Comparison of ENCODE assay signal across 9 cellular contexts in the genomic region with DNA sequence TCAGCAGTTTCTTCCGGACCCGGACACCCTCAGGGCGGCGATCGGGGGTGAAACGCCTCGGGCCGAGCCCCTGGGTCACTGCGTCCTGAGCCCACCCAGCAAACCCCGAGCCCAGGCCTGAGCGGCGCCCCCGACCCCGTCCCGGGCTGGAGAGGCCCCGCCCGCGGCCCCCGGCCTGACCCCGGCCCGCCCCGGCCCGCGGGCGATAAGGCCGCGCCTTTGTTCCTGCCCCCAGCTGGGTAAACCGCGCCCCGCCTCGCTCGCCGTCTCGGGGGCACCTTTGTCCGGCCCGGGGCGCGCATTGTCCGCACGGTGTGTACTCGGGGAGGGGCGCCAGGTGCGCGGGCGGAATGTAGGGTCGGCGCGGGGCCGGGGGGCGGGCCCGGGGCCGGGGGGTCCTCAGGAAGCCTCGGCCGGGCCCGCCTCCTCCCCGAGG. TPM values are rescaled to one million over a fixed set of nuclear protein-coding genes. Genes with fewer than 3 reads are reported as not detected.
A peak's percentile ranks its signal among the peaks of the same experiment; 100 is the strongest.
DNase-seq lines count a peak whose midpoint lies in the region; ATAC-seq, FAIRE-seq and TF ChIP-seq lines count a peak whose summit lies in the region.
"Had no signal": no experiment of that assay in that cellular context is flagged by ENCODE, and none has a peak within 500 bp of the region (broad histone marks: within the 10 kb centered on the region; RNA-seq: fewer than 3 reads in every experiment).

No MANE protein-coding gene starts in this region.

- H3K4me3 ChIP-seq in endodermal cell (ENCODE audit: low read length): peak overlapping the region; percentile 17
- H3K4me3 ChIP-seq in pancreas: peak overlapping the region; percentile 41 to 68 (median 60)

- no peaks in the 10 kb centered on the region for H3K9me3 ChIP-seq in endodermal cell (ENCODE audit: control insufficient read depth, low read length)
- no peaks in the 10 kb centered on the region for H3K9me3 ChIP-seq in pancreas

- 1 to 20% methylated on average over 1 to 54 of the region's 56 CpGs for WGBS in endodermal cell (ENCODE audit: insufficient coverage in 1 of 2, insufficient read length in 1 of 2), 2 experiments
- 1 to 3% methylated on average over 20 to 56 of the region's 56 CpGs for WGBS in pancreas, 2 donors

- H3K4me1 Mint-ChIP-seq in endodermal cell: peaks cover 18% of the 10 kb centered on the region
- H3K4me1 Mint-ChIP-seq in HFFc6 (ENCODE audit: low read depth): peaks cover 7% of the 10 kb centered on the region; the same call in 1 of the 2 replicates

- intact Hi-C loops in pancreas (cut with DNase I): loop anchor here in 1 of 3 donors (10.0 kb wide), 1 partner anchor 135 kb away; a partner anchor contains a TSS

- no peak overlapping the region for H3K9ac ChIP-seq in endodermal cell (ENCODE audit: extremely low read depth, low read length, poor library complexity, severe bottlenecking)

- H3K27me3 Mint-ChIP-seq in endodermal cell (ENCODE audit: insufficient read depth) (peaks cover 94% of the 10 kb centered on the region), HFFc6 (ENCODE audit: insufficient read depth) (peaks cover 58% of the 10 kb centered on the region)

- H3K27ac ChIP-seq in endodermal cell (ENCODE audit: low read depth, low read length) (no peak overlapping the region), pancreas (peak overlapping the region; percentile 74 to 90 (median 86))

- H3K9me3 Mint-ChIP-seq in endodermal cell: no peaks in the 10 kb centered on the region
- no peaks in the 10 kb centered on the region for H3K9me3 Mint-ChIP-seq in HFFc6

- ATAC-seq in HG03432 (IDR thresholded peaks at IDR 0.05; ENCODE audit: unreplicated experiment) (peak; percentile 41), pancreas (peak; percentile 43 to 74 (median 68)), HG03439 (IDR thresholded peaks at IDR 0.05; ENCODE audit: unreplicated experiment) (no peak), GM21576 (IDR thresholded peaks at IDR 0.05; ENCODE audit: unreplicated experiment) (no peak)

- H3K4me1 ChIP-seq in endodermal cell (ENCODE audit: control insufficient read depth, insufficient read depth, low read length) (no peaks in the 10 kb centered on the region), pancreas (peaks cover 0 to 6% (median 0%) of the 10 kb centered on the region in 3 donors)

- TF ChIP-seq CTCF in GM10266 (IDR thresholded peaks at IDR 0.05; ENCODE audit: control insufficient read depth, insufficient read depth, low read depth, missing control alignments) (no peak), endodermal cell (conservative IDR thresholded peaks at IDR 0.05) (no peak), pancreas (IDR thresholded peaks at IDR 0.05) (no peak), HFFc6 (IDR thresholded peaks at IDR 0.05) (no peak)

- FAIRE-seq in pancreas (lab: Jason Lieb, UNC) (no peak), RCC 7860 (lab: Jason Lieb, UNC) (no peak)

- peaks cover 92% of the 10 kb centered on the region for H3K27me3 ChIP-seq in endodermal cell (ENCODE audit: control insufficient read depth, insufficient read depth, low read length, poor library complexity, severe bottlenecking)
- no peaks in the 10 kb centered on the region for H3K27me3 ChIP-seq in pancreas

- H3K4me3 Mint-ChIP-seq in endodermal cell (peak overlapping the region; percentile 39), HFFc6 (no peak overlapping the region)

- H3K27ac Mint-ChIP-seq in endodermal cell (no peak overlapping the region), HFFc6 (no peak overlapping the region)

- H3K36me3 ChIP-seq in endodermal cell (ENCODE audit: control insufficient read depth, insufficient read depth, low read length): no peaks in the 10 kb centered on the region
- no peaks in the 10 kb centered on the region for H3K36me3 ChIP-seq in pancreas

- peak; percentile 62 for DNase-seq in GM10266 (ENCODE audit: extremely low spot score)
- peak; percentile 63 for DNase-seq in endodermal cell
- DNase-seq in pancreas: peak in 5 of 6 donors; percentile 31 to 79 (median 64)
- no peak for DNase-seq in RCC 7860 (ENCODE audit: low spot score)
- DNase-seq in HFFc6: no peak
- DNase-seq: cortex of kidney had no signal

- peaks cover 2% of the 10 kb centered on the region for H3K36me3 Mint-ChIP-seq in endodermal cell (ENCODE audit: low read depth)
- H3K36me3 Mint-ChIP-seq in HFFc6 (ENCODE audit: low read depth): no peaks in the 10 kb centered on the region

RNA-seq across cellular contexts. Expression of a gene that starts 10.8 kb away (rescaled TPM):
- total RNA-seq in endodermal cell: 10 to 100 TPM; 14.5 to 18.7 TPM
- polyA plus RNA-seq in endodermal cell (2013, experiment 1 of 2): 1.7 TPM
- polyA plus RNA-seq in endodermal cell (2013, experiment 2 of 2): 2.1 TPM
- 10 to 100 TPM; 15.6 to 33.8 (median 21.9) TPM for total RNA-seq in pancreas
- 10 to 100 TPM; 21.0 to 47.3 TPM for polyA plus RNA-seq in pancreas
- total RNA-seq in HFFc6 (2021; fragmentation: NEBNext Ultra II Directional; extraction: Animal tissue kit (Norgen Biotek cat#: 25700)): not detected

RNA-seq across cellular contexts. Expression of a gene that starts 50.1 kb away (rescaled TPM):
- total RNA-seq in endodermal cell (10 to 100 TPM; 22.8 to 27.0 TPM), pancreas (10 to 100 TPM in 1 of 6 donors, 1 to 10 TPM in 5; 7.2 to 12.9 (median 8.7) TPM)
- 16.6 TPM for polyA plus RNA-seq in endodermal cell (2013, experiment 1 of 2)
- 16.3 TPM for polyA plus RNA-seq in endodermal cell (2013, experiment 2 of 2)
- 10 to 100 TPM in 1 of 2 donors, 1 to 10 TPM in 1; 8.5 to 11.1 TPM for polyA plus RNA-seq in pancreas
- total RNA-seq in HFFc6 (2021; fragmentation: NEBNext Ultra II Directional; extraction: Animal tissue kit (Norgen Biotek cat#: 25700)): 10 to 100 TPM; 13.1 to 21.1 (median 14.9) TPM

Comparison
In these comparisons a context has a peak if more than half of its experiments do, and no peak if none do; other contexts are left out.
1. DNase-seq: peak in GM10266 (single experiment), endodermal cell (single experiment) and pancreas (5 of 6); none in RCC 7860 (single experiment) and HFFc6 (single experiment).
2. ATAC-seq: peak in HG03432 (single experiment) and pancreas (4 of 4); none in HG03439 (single experiment) and GM21576 (single experiment).
3. RNA of a gene that starts 10.8 kb away (total RNA-seq): 15.6 to 33.8 TPM in pancreas and 14.5 to 18.7 TPM in endodermal cell; not detected in HFFc6; every median in the first group is over 10 times any median in the second.